8 cellular contexts compared by ENCODE assay signal in genomic region chr15:65611888-65612615, GRCh38. TPM values are rescaled to one million over a fixed set of nuclear protein-coding genes. Genes with fewer than 3 reads are reported as not detected.
A peak's percentile ranks its signal among the peaks of the same experiment; 100 is the strongest.
DNase-seq lines count a peak whose midpoint lies in the region; ATAC-seq, FAIRE-seq and TF ChIP-seq lines count a peak whose summit lies in the region.

No MANE protein-coding gene starts in this region.

- H2AFZ ChIP-seq in fibroblast of lung (ENCODE audit: low read length): peak overlapping the region; percentile 98

- CTCF ChIA-PET in RWPE1 (lab: Yijun Ruan, JAX): interaction anchor here (0.7 to 1.3 kb wide), 2 partner anchors 30 to 113 kb away, joined by 4 to 5 read pairs; no protein-coding TSS in a partner anchor

- no peaks in the 10 kb centered on the region for H4K20me1 ChIP-seq in fibroblast of lung (ENCODE audit: control insufficient read depth, extremely low read depth, insufficient read depth, low read length)

- POLR2A ChIA-PET in RWPE1 (lab: Yijun Ruan, JAX; ENCODE audit: low non-redundant PET): no interaction called here

- no peaks in the 10 kb centered on the region for H3K9me3 ChIP-seq in fibroblast of lung (ENCODE audit: control insufficient read depth, insufficient read depth, low read depth, low read length)

- H3K4me1 ChIP-seq in fibroblast of lung (ENCODE audit: control insufficient read depth, extremely low read depth, insufficient read depth, low read length): peaks cover 9% of the 10 kb centered on the region

- H3K4me2 ChIP-seq in fibroblast of lung (ENCODE audit: extremely low read depth, insufficient read depth, low read length): peak overlapping the region; percentile 86

- DNase-seq in GM10266 (ENCODE audit: extremely low spot score) (peak; percentile 16), RWPE1 (ENCODE audit: low spot score) (no peak), fibroblast of lung (ENCODE audit: low read depth in 2 of 2) (no peak), retinal pigment epithelial cell (ENCODE audit: low read depth) (no peak), HuH-7.5 (ENCODE audit: low spot score) (no peak), DMS79 (lab: John Stamatoyannopoulos, UW) (no peak), H54 (ENCODE audit: insufficient read length, low spot score) (no peak)

- no peak for TF ChIP-seq POLR2A in H54 (IDR thresholded peaks at IDR 0.05; ENCODE audit: low read depth, low read length)

- H3K27ac ChIP-seq in RWPE1: peak overlapping the region; percentile 93
- peak overlapping the region; percentile 83 for H3K27ac ChIP-seq in fibroblast of lung (ENCODE audit: insufficient read depth, low read length)

- FAIRE-seq in H54 (lab: Jason Lieb, UNC): no peak

- peaks cover 22% of the 10 kb centered on the region for H3K79me2 ChIP-seq in fibroblast of lung (ENCODE audit: control insufficient read depth, insufficient read depth, low read length)

- ATAC-seq in HG03442 (IDR thresholded peaks at IDR 0.05; ENCODE audit: unreplicated experiment): no peak

- no peaks in the 10 kb centered on the region for H3K27me3 ChIP-seq in fibroblast of lung (ENCODE audit: control insufficient read depth, insufficient read depth, low read length)

- peak overlapping the region; percentile 66 to 89 (median 75) for H3K4me3 ChIP-seq in fibroblast of lung (replicated peaks in 1 of 4; ENCODE audit: control extremely low read depth in 1 of 4, insufficient read depth in 1 of 4, low read depth in 3 of 4, low read length in 4 of 4)
- peak overlapping the region; percentile 86 for H3K4me3 ChIP-seq in retinal pigment epithelial cell (ENCODE audit: low read length)

- H3K36me3 ChIP-seq in fibroblast of lung (ENCODE audit: control insufficient read depth, insufficient read depth, low read length): no peaks in the 10 kb centered on the region

- peak overlapping the region; percentile 86 for H3K9ac ChIP-seq in fibroblast of lung (ENCODE audit: insufficient read depth, low read length)

- TF ChIP-seq CTCF in GM10266 (IDR thresholded peaks at IDR 0.05; ENCODE audit: control insufficient read depth, insufficient read depth, low read depth, missing control alignments) (no peak), RWPE1 (conservative IDR thresholded peaks at IDR 0.05; ENCODE audit: low read depth) (no peak), fibroblast of lung (conservative IDR thresholded peaks at IDR 0.05 in 1 of 2, IDR thresholded peaks at IDR 0.05 in 1 of 2; ENCODE audit: low read depth in 1 of 2, low read length in 2 of 2) (no peak), retinal pigment epithelial cell (conservative IDR thresholded peaks at IDR 0.05; ENCODE audit: low read depth, low read length) (no peak)

RNA-seq across cellular contexts. Expression of gene INTS14, which starts 1.1 kb away (rescaled TPM):
- total RNA-seq in fibroblast of lung: 31.5 and 32.6 TPM in 2 replicates
- polyA plus RNA-seq in fibroblast of lung: 54.3 and 55.9 TPM in 2 replicates
- polyA plus RNA-seq in fibroblast of lung (2012): 24.7 and 27.9 TPM in 2 replicates
- polyA minus RNA-seq in fibroblast of lung (ENCODE audit: low replicate concordance): 18.9 and 30.8 TPM in 2 replicates

RNA-seq across cellular contexts. Expression of gene SLC24A1, which starts 9.7 kb away (rescaled TPM):
- total RNA-seq in fibroblast of lung: 3.9 and 4.5 TPM in 2 replicates
- 7.0 and 7.9 TPM in 2 replicates for polyA plus RNA-seq in fibroblast of lung
- polyA plus RNA-seq in fibroblast of lung (2012): 4.7 and 6.9 TPM in 2 replicates
- 5.7 and 11.3 TPM in 2 replicates for polyA minus RNA-seq in fibroblast of lung (ENCODE audit: low replicate concordance)
